Comparison of ENCODE assay signal across 19 cellular contexts in genomic region chr21:42819861-42820512, GRCh38. TPM values are rescaled to one million over a fixed set of nuclear protein-coding genes. Genes with fewer than 3 reads are reported as not detected.
DNase-seq lines count a peak whose midpoint lies in the region; ATAC-seq, FAIRE-seq and TF ChIP-seq lines count a peak whose summit lies in the region.
"Had no signal": no experiment of that assay in that cellular context is flagged by ENCODE, and none has a peak within 500 bp of the region (broad histone marks: within the 10 kb centered on the region; RNA-seq: fewer than 3 reads in every experiment).

No MANE protein-coding gene starts in this region.

- FAIRE-seq in HepG2 (lab: Jason Lieb, UNC): no peak
- FAIRE-seq: D721Med, RCC 7860 had no signal

- CTCF ChIA-PET in HepG2 (lab: Yijun Ruan, JAX; ENCODE audit: low intra/inter-chr PET ratio, low total read pairs): no interaction called here

- in situ Hi-C loops in HepG2 (cut with HindIII; ENCODE audit: extremely low pct_ligation_motif_present, low pct_unique_long_range_greater_than_20kb): no loop called here

- H3K27ac Mint-ChIP-seq in endodermal cell: no peak overlapping the region

- TF ChIP-seq RAD21 in HepG2 (CRISPR knock-in tag; IDR thresholded peaks at IDR 0.05): no peak

- intact Hi-C loops in HepG2 (cut with micrococcal nuclease; ENCODE audit: unreplicated experiment) (loop anchor here (5.0 kb wide), 1 partner anchor 228 kb away; no protein-coding TSS in a partner anchor), right lobe of liver (cut with DNase I) (loop anchor here (5.0 to 10.0 kb wide), 2 partner anchors 165 to 228 kb away; partner anchors contain the start of gene PDE9A (in 1 of the 2))

- H4K8ac ChIP-seq in trophoblast cell (ENCODE audit: low read depth, low read length): no peak overlapping the region

- peaks cover 10% of the 10 kb centered on the region for H3K27me3 Mint-ChIP-seq in endodermal cell (ENCODE audit: insufficient read depth)

- ATAC-seq in HepG2: peak; percentile 32
- ATAC-seq in right lobe of liver: no peak
- ATAC-seq in activated CD4-positive, CD25-positive, alpha-beta regulatory T cell treated with anti-CD3 and anti-CD28 coated beads, Interleukin-2, amount 50 U/mL, for 24 hours: no peak
- ATAC-seq: HCT116 had no signal

- peaks cover 24% of the 10 kb centered on the region for H3K4me1 ChIP-seq in HepG2 (ENCODE audit: insufficient read depth, low read length)
- H3K4me1 ChIP-seq in right lobe of liver: no peaks in the 10 kb centered on the region
- no peaks in the 10 kb centered on the region for H3K4me1 ChIP-seq in endodermal cell (ENCODE audit: control insufficient read depth, insufficient read depth, low read length)
- H3K4me1 ChIP-seq in trophoblast cell (ENCODE audit: control insufficient read depth in 1 of 2, insufficient read depth in 2 of 2, low read length in 2 of 2): no peaks in the 10 kb centered on the region
- H3K4me1 ChIP-seq: BE2C, SJSA1 had no signal

- no peak overlapping the region for H3K18ac ChIP-seq in trophoblast cell (ENCODE audit: low read length)

- H3K36me3 ChIP-seq in HepG2 (replicated peaks in 1 of 2; ENCODE audit: control insufficient read depth in 1 of 2, insufficient read depth in 2 of 2, low read length in 2 of 2): no peaks in the 10 kb centered on the region
- no peaks in the 10 kb centered on the region for H3K36me3 ChIP-seq in right lobe of liver
- H3K36me3 ChIP-seq in endodermal cell (ENCODE audit: control insufficient read depth, insufficient read depth, low read length): peaks cover 54% of the 10 kb centered on the region
- peaks cover 0 to 3% of the 10 kb centered on the region in 2 experiments for H3K36me3 ChIP-seq in trophoblast cell (ENCODE audit: control insufficient read depth in 1 of 2, insufficient read depth in 2 of 2, low read length in 2 of 2)
- H3K36me3 ChIP-seq: BE2C, MG63, SJSA1 had no signal

- H2BK5ac ChIP-seq in trophoblast cell (ENCODE audit: low read depth, low read length, poor library complexity): no peak overlapping the region

- peaks cover 48% of the 10 kb centered on the region for H3K9me3 Mint-ChIP-seq in endodermal cell

- H4K91ac ChIP-seq in trophoblast cell (ENCODE audit: low read depth, low read length): no peak overlapping the region

- H3K27ac ChIP-seq in HepG2 (ENCODE audit: extremely low read length, insufficient read depth, low read length): no peak overlapping the region
- no peak overlapping the region for H3K27ac ChIP-seq in right lobe of liver
- no peak overlapping the region for H3K27ac ChIP-seq in endodermal cell (ENCODE audit: low read depth, low read length)
- no peak overlapping the region for H3K27ac ChIP-seq in trophoblast cell (ENCODE audit: low read depth, low read length)
- H3K27ac ChIP-seq: SJSA1 had no signal

- no peaks in the 10 kb centered on the region for H3K79me1 ChIP-seq in trophoblast cell (ENCODE audit: low read length)

- no peak overlapping the region for H4K12ac ChIP-seq in trophoblast cell (ENCODE audit: low read depth, low read length)

- no peaks in the 10 kb centered on the region for H4K20me1 ChIP-seq in HepG2 (ENCODE audit: insufficient read depth, low read length)

- H3K27me3 ChIP-seq in HepG2 (ENCODE audit: control insufficient read depth in 1 of 2, insufficient read depth in 2 of 2, low read length in 2 of 2): no peaks in the 10 kb centered on the region
- H3K27me3 ChIP-seq in right lobe of liver: no peaks in the 10 kb centered on the region
- no peaks in the 10 kb centered on the region for H3K27me3 ChIP-seq in endodermal cell (ENCODE audit: control insufficient read depth, insufficient read depth, low read length, poor library complexity, severe bottlenecking)
- H3K27me3 ChIP-seq in trophoblast cell (ENCODE audit: insufficient read depth, low read length): no peaks in the 10 kb centered on the region
- H3K27me3 ChIP-seq: BE2C had no signal

- no peak overlapping the region for H3K23ac ChIP-seq in trophoblast cell (ENCODE audit: low read length)

- TF ChIP-seq EP300 in HepG2 (IDR thresholded peaks at IDR 0.05; ENCODE audit: low read depth in 2 of 2, low read length in 2 of 2): no peak
- no peak for TF ChIP-seq EP300 in HepG2 (CRISPR knock-in tag; IDR thresholded peaks at IDR 0.05; ENCODE audit: borderline replicate concordance)

- peaks cover 5% of the 10 kb centered on the region for H3K4me1 Mint-ChIP-seq in endodermal cell

- no peaks in the 10 kb centered on the region for H3K79me2 ChIP-seq in HepG2 (ENCODE audit: insufficient read depth, low read length)
- H3K79me2 ChIP-seq in trophoblast cell (ENCODE audit: control insufficient read depth, insufficient read depth, low read length, poor library complexity): no peaks in the 10 kb centered on the region

- H3K4me3 ChIP-seq in HepG2 (replicated peaks in 1 of 3; ENCODE audit: insufficient read depth in 1 of 3, low read depth in 2 of 3, low read length in 3 of 3) (no peak overlapping the region), right lobe of liver (no peak overlapping the region), endodermal cell (ENCODE audit: low read length) (no peak overlapping the region), trophoblast cell (ENCODE audit: low read depth, low read length) (peak overlapping the region; percentile 28)
- H3K4me3 ChIP-seq: MG63, SJSA1 had no signal

- H2AFZ ChIP-seq in HepG2 (ENCODE audit: low read length): no peak overlapping the region
- H2AFZ ChIP-seq in trophoblast cell (ENCODE audit: insufficient read depth, low read length, poor library complexity): no peak overlapping the region

- H3K4ac ChIP-seq in trophoblast cell (ENCODE audit: low read depth, low read length): no peak overlapping the region

- H2AK5ac ChIP-seq in trophoblast cell (ENCODE audit: low read length): no peak overlapping the region

- TF ChIP-seq CTCF in HepG2 (CRISPR knock-in tag; IDR thresholded peaks at IDR 0.05) (no peak), right lobe of liver (IDR thresholded peaks at IDR 0.05) (no peak), endodermal cell (conservative IDR thresholded peaks at IDR 0.05) (no peak)

- POLR2A ChIA-PET in HepG2 (lab: Yijun Ruan, JAX): interaction anchor here (1.2 kb wide), 1 partner anchor 13 kb away, joined by 3 read pairs; no protein-coding TSS in a partner anchor

- no peak overlapping the region for H2BK120ac ChIP-seq in trophoblast cell (ENCODE audit: insufficient read depth, low read length, poor library complexity)

- H3K36me3 Mint-ChIP-seq in endodermal cell (ENCODE audit: low read depth): peaks cover 48% of the 10 kb centered on the region

- H3K4me2 ChIP-seq in HepG2 (ENCODE audit: low read depth, low read length) (peak overlapping the region; percentile 51), trophoblast cell (ENCODE audit: low read length) (no peak overlapping the region)

- no peak for TF ChIP-seq POLR2A in HepG2 (IDR thresholded peaks at IDR 0.05; ENCODE audit: insufficient read depth in 1 of 2, low read depth in 2 of 2, low read length in 2 of 2)
- no peak for TF ChIP-seq POLR2A in right lobe of liver (IDR thresholded peaks at IDR 0.05)

- BruUV-seq in HepG2 (replicated peaks; lab: Mats Ljungman, UMichigan): no TSS peak

- 69% methylated on average over 7 of the region's 7 CpGs for WGBS in HepG2 (ENCODE audit: low lambda C conversion rate)
- 92% methylated on average over 4 of the region's 7 CpGs for WGBS in right lobe of liver (ENCODE audit: insufficient coverage, low coverage, low lambda C conversion rate, missing lambda C conversion rate)
- WGBS in endodermal cell (ENCODE audit: insufficient coverage in 1 of 2, insufficient read length in 1 of 2), 2 experiments: 94 to 100% methylated on average over 6 to 7 of the region's 7 CpGs
- WGBS in trophoblast cell (ENCODE audit: extremely low coverage, insufficient coverage, insufficient read length): no CpG with 5 or more reads among the region's 7 CpGs

- peaks cover 13% of the 10 kb centered on the region for H3K9me3 ChIP-seq in HepG2 (ENCODE audit: low read length)
- H3K9me3 ChIP-seq in right lobe of liver: no peaks in the 10 kb centered on the region
- peaks cover 53% of the 10 kb centered on the region for H3K9me3 ChIP-seq in endodermal cell (ENCODE audit: control insufficient read depth, low read length)
- H3K9me3 ChIP-seq in trophoblast cell (ENCODE audit: insufficient read depth, low read depth, low read length): peaks cover 3% of the 10 kb centered on the region

- H3K14ac ChIP-seq in trophoblast cell (ENCODE audit: low read length): no peak overlapping the region

- H3K9ac ChIP-seq in HepG2 (ENCODE audit: insufficient read depth, low read depth, low read length) (no peak overlapping the region), endodermal cell (ENCODE audit: extremely low read depth, low read length, poor library complexity, severe bottlenecking) (no peak overlapping the region), trophoblast cell (ENCODE audit: low read length) (no peak overlapping the region)

- no peak overlapping the region for H3K4me3 Mint-ChIP-seq in endodermal cell

- no peak overlapping the region for H2BK12ac ChIP-seq in trophoblast cell (ENCODE audit: low read length)

- DNase-seq in HepG2 (ENCODE audit: low spot score): no peak
- DNase-seq in right lobe of liver: no peak
- DNase-seq in endodermal cell: peak; percentile 41
- DNase-seq in trophoblast cell: no peak
- DNase-seq in NCI-H2171 treated with DMSO at 0.1 percent for 48 hours (lab: John Stamatoyannopoulos, UW): no peak
- DNase-seq in SIG-M5 (lab: John Stamatoyannopoulos, UW): no peak
- DNase-seq: BE2C, DMS53, GDM1, GOT3, MG63, NCI-H1417, NCI-H1694 treated with DMSO at 0.1 percent for 48 hours, OCI-M1 had no signal

RNA-seq across cellular contexts. Expression of gene WDR4, which starts 59.4 kb away (rescaled TPM):
- total RNA-seq in HepG2 (2016; rRNA removed; fragmentation: Illumina TruSeq; extraction: Trizol) (14.4 and 14.8 TPM in 2 replicates), right lobe of liver (10 to 100 TPM in 1 of 6 experiments, 1 to 10 TPM in 5; 6.3 to 10.5 (median 8.0) TPM), endodermal cell (10 to 100 TPM; 26.7 to 33.5 TPM)
- 5.6 and 6.6 TPM in 2 replicates for total RNA-seq in HepG2 (2016; cell fraction: cytosol; rRNA removed; fragmentation: Illumina TruSeq; extraction: Trizol; ENCODE audit: low read depth)
- 13.1 and 14.9 TPM in 2 replicates for total RNA-seq in HepG2 (2016; cell fraction: insoluble cytoplasmic fraction; rRNA removed; fragmentation: Illumina TruSeq; extraction: Trizol)
- total RNA-seq in HepG2 (2016; cell fraction: membrane; rRNA removed; fragmentation: Illumina TruSeq; extraction: Trizol): 6.4 and 7.7 TPM in 2 replicates
- 19.0 and 23.6 TPM in 2 replicates for total RNA-seq in HepG2 (2016; cell fraction: nucleus; rRNA removed; fragmentation: Illumina TruSeq; extraction: Trizol)
- 10.9 and 11.3 TPM in 2 replicates for polyA plus RNA-seq in HepG2 (2011; rRNA removed)
- polyA plus RNA-seq in HepG2 (2011; cell fraction: cytosol; rRNA removed): 9.4 and 15.2 TPM in 2 replicates
- polyA plus RNA-seq in HepG2 (2011; cell fraction: nucleus; rRNA removed): 45.2 and 52.9 TPM in 2 replicates
- polyA plus RNA-seq in HepG2 (2012): 10.2 and 10.8 TPM in 2 replicates
- 3.4 and 3.8 TPM in 2 replicates for polyA plus RNA-seq in HepG2 (2016; cell fraction: cytosol; fragmentation: Illumina TruSeq; extraction: Trizol; ENCODE audit: low read depth)
- 17.9 and 21.8 TPM in 2 replicates for polyA plus RNA-seq in HepG2 (2016; cell fraction: insoluble cytoplasmic fraction; fragmentation: Illumina TruSeq; extraction: Trizol; ENCODE audit: low read depth)
- 5.6 and 6.6 TPM in 2 replicates for polyA plus RNA-seq in HepG2 (2016; cell fraction: membrane; fragmentation: Illumina TruSeq; extraction: Trizol; ENCODE audit: low read depth)
- polyA plus RNA-seq in HepG2 (2016; cell fraction: nucleus; fragmentation: Illumina TruSeq; extraction: Trizol; ENCODE audit: insufficient read depth, low read depth): 29.4 and 30.7 TPM in 2 replicates
- polyA minus RNA-seq in HepG2 (2011; rRNA and poly(A)+ RNA removed; ENCODE audit: low replicate concordance): 35.6 and 97.8 TPM in 2 replicates
- polyA minus RNA-seq in HepG2 (2011; cell fraction: cytosol; rRNA and poly(A)+ RNA removed): 5.3 and 5.5 TPM in 2 replicates
- polyA minus RNA-seq in HepG2 (2011; cell fraction: nucleus; rRNA and poly(A)+ RNA removed): 31.8 and 38.4 TPM in 2 replicates
- polyA plus RNA-seq in endodermal cell (2013, experiment 1 of 2): 9.5 TPM
- polyA plus RNA-seq in endodermal cell (2013, experiment 2 of 2): 9.6 TPM
- 9.7 and 10.0 TPM in 2 replicates for polyA plus RNA-seq in trophoblast cell (2013)
